ENCODE assay signal across 39 cellular contexts in genomic region chr5:36953043-36953442, GRCh38.
"Had no signal": no experiment of that assay in that cellular context is flagged by ENCODE, and none has a peak within 500 bp of the region (broad histone marks: within the 10 kb centered on the region; RNA-seq: fewer than 3 reads in every experiment).

No MANE protein-coding gene starts in this region.

- H3K36me3 ChIP-seq: brain microvascular endothelial cell, breast epithelium had no signal

- H3K4me3 ChIP-seq: adrenal gland, body of pancreas, breast epithelium had no signal

- H3K4me1 Mint-ChIP-seq: activated CD4-positive, alpha-beta memory T cell treated with anti-CD3 and anti-CD28 coated beads, Interleukin-2, amount 10 ng/mL, durations not matched to agents 7 days and 5 days had no signal

- H3K27ac Mint-ChIP-seq: activated CD4-positive, alpha-beta memory T cell treated with anti-CD3 and anti-CD28 coated beads, Interleukin-2, amount 10 ng/mL, durations not matched to agents 7 days and 5 days; activated CD4-positive, alpha-beta T cell treated with anti-CD3 and anti-CD28 coated beads for 36 hours; activated CD4-positive, alpha-beta T cell treated with anti-CD3 and anti-CD28 coated beads, Interleukin-2, amount 10 ng/mL, durations not matched to agents 7 days and 5 days; activated CD8-positive, alpha-beta memory T cell treated with anti-CD3 and anti-CD28 coated beads, Interleukin-2, amount 10 ng/mL, durations not matched to agents 7 days and 5 days; activated CD8-positive, alpha-beta T cell treated with anti-CD3 and anti-CD28 coated beads, Interleukin-2, amount 10 ng/mL, durations not matched to agents 7 days and 5 days; activated naive CD4-positive, alpha-beta T cell treated with anti-CD3 and anti-CD28 coated beads for 36 hours; activated naive CD4-positive, alpha-beta T cell treated with anti-CD3 and anti-CD28 coated beads, Interleukin-2, amount 50 U/mL, for 72 hours; activated naive CD8-positive, alpha-beta T cell treated with anti-CD3 and anti-CD28 coated beads for 36 hours; activated T-helper 1 cell treated with anti-CD3 and anti-CD28 coated beads, Interleukin-12 subunit alpha, Interleukin-12 subunit beta, Interleukin-2, Interleukin-4 antibody, amounts not matched to agents 30 ng/mL and 10 ng/mL and 1 ng/mL, durations not matched to agents 14 hours and 24 hours and 36 hours; T-helper 1 cell treated with Interleukin-12 subunit alpha and Interleukin-12 subunit beta and Interleukin-4 antibody, amounts not matched to agents 30 μg/mL and 1 μg/mL, for 36 hours; T-helper 2 cell treated with Interferon-gamma antibody and Interleukin-4, amounts not matched to agents 5 μg/mL and 100 μg/mL, for 36 hours had no signal

- DNase-seq: activated CD4-positive, alpha-beta memory T cell treated with anti-CD3 and anti-CD28 coated beads, Interleukin-2, amount 10 ng/mL, durations not matched to agents 7 days and 5 days; activated CD4-positive, alpha-beta T cell treated with anti-CD3 and anti-CD28 coated beads for 1 hour; activated CD4-positive, alpha-beta T cell treated with anti-CD3 and anti-CD28 coated beads for 36 hours; activated CD4-positive, alpha-beta T cell treated with anti-CD3 and anti-CD28 coated beads for 48 hours; activated CD4-positive, alpha-beta T cell treated with anti-CD3 and anti-CD28 coated beads, Interleukin-2, amount 10 ng/mL, durations not matched to agents 7 days and 5 days; activated CD4-positive, alpha-beta T cell treated with anti-CD3 and anti-CD28 coated beads, Interleukin-2, amount 50 U/mL, for 48 hours; activated CD4-positive, CD25-positive, alpha-beta regulatory T cell; activated CD8-positive, alpha-beta memory T cell treated with anti-CD3 and anti-CD28 coated beads for 24 hours; activated CD8-positive, alpha-beta memory T cell treated with anti-CD3 and anti-CD28 coated beads, Interleukin-2, amount 10 ng/mL, durations not matched to agents 7 days and 5 days; activated CD8-positive, alpha-beta T cell treated with anti-CD3 and anti-CD28 coated beads, Interleukin-2, amount 10 ng/mL, durations not matched to agents 7 days and 5 days; activated effector memory CD4-positive, alpha-beta T cell treated with anti-CD3 and anti-CD28 coated beads, Interleukin-2, amount 50 U/mL, for 16 hours; activated gamma-delta T cell treated with Interleukin-2 at 50 U/mL for 16 hours; activated naive CD4-positive, alpha-beta T cell; activated naive CD4-positive, alpha-beta T cell treated with anti-CD3 and anti-CD28 coated beads for 36 hours; activated naive CD4-positive, alpha-beta T cell treated with anti-CD3 and anti-CD28 coated beads, Interleukin-2, amount 50 U/mL, for 16 hours; activated naive CD8-positive, alpha-beta T cell treated with anti-CD3 and anti-CD28 coated beads for 36 hours; activated T-cell treated with anti-CD3 and anti-CD28 coated beads for 4 hours; activated T-cell treated with anti-CD3 and anti-CD28 coated beads, Interleukin-2, amount 50 U/mL, for 1 hour; activated T-cell treated with anti-CD3 and anti-CD28 coated beads, Interleukin-2, amount 50 U/mL, for 4 hours; activated T-cell treated with anti-CD3 and anti-CD28 coated beads, Interleukin-2, amount 50 U/mL, for 72 hours; adrenal gland; amniotic stem cell; aorta; body of pancreas; brain microvascular endothelial cell; central memory CD4-positive, alpha-beta T cell; T-helper 1 cell; T-helper 2 cell; T-helper 9 cell had no signal

- H3K27me3 Mint-ChIP-seq: activated CD4-positive, alpha-beta memory T cell treated with anti-CD3 and anti-CD28 coated beads, Interleukin-2, amount 10 ng/mL, durations not matched to agents 7 days and 5 days; activated CD4-positive, alpha-beta T cell treated with anti-CD3 and anti-CD28 coated beads for 36 hours; activated CD4-positive, alpha-beta T cell treated with anti-CD3 and anti-CD28 coated beads, Interleukin-2, amount 10 ng/mL, durations not matched to agents 7 days and 5 days; activated CD8-positive, alpha-beta memory T cell treated with anti-CD3 and anti-CD28 coated beads, Interleukin-2, amount 10 ng/mL, durations not matched to agents 7 days and 5 days; activated naive CD8-positive, alpha-beta T cell treated with anti-CD3 and anti-CD28 coated beads for 36 hours; activated T-helper 17 cell treated with anti-CD3 and anti-CD28 coated beads, Interleukin-2, amount 50 U/mL, for 72 hours had no signal

- H3K4me3 Mint-ChIP-seq: activated CD4-positive, alpha-beta memory T cell treated with anti-CD3 and anti-CD28 coated beads, Interleukin-2, amount 10 ng/mL, durations not matched to agents 7 days and 5 days; activated CD4-positive, alpha-beta T cell treated with anti-CD3 and anti-CD28 coated beads for 36 hours; activated CD4-positive, alpha-beta T cell treated with anti-CD3 and anti-CD28 coated beads, Interleukin-2, amount 10 ng/mL, durations not matched to agents 7 days and 5 days; activated CD8-positive, alpha-beta memory T cell treated with anti-CD3 and anti-CD28 coated beads, Interleukin-2, amount 10 ng/mL, durations not matched to agents 7 days and 5 days; activated CD8-positive, alpha-beta T cell treated with anti-CD3 and anti-CD28 coated beads, Interleukin-2, amount 10 ng/mL, durations not matched to agents 7 days and 5 days; activated naive CD4-positive, alpha-beta T cell treated with anti-CD3 and anti-CD28 coated beads for 36 hours; activated naive CD8-positive, alpha-beta T cell treated with anti-CD3 and anti-CD28 coated beads for 36 hours; activated T-cell treated with anti-CD3 and anti-CD28 coated beads, Interleukin-2, amount 50 U/mL, for 4 hours; activated T-cell treated with anti-CD3 and anti-CD28 coated beads, Interleukin-2, amount 50 U/mL, for 72 hours; activated T-helper 1 cell treated with anti-CD3 and anti-CD28 coated beads, Interleukin-12 subunit alpha, Interleukin-12 subunit beta, Interleukin-2, Interleukin-4 antibody, amounts not matched to agents 30 ng/mL and 10 ng/mL and 1 ng/mL, durations not matched to agents 14 hours and 24 hours and 36 hours; activated T-helper 17 cell treated with anti-CD3 and anti-CD28 coated beads, Interleukin-2, amount 50 U/mL, for 72 hours; T-helper 1 cell treated with Interleukin-12 subunit alpha and Interleukin-12 subunit beta and Interleukin-4 antibody, amounts not matched to agents 30 μg/mL and 1 μg/mL, for 36 hours; T-helper 2 cell treated with Interferon-gamma antibody and Interleukin-4, amounts not matched to agents 5 μg/mL and 100 μg/mL, for 36 hours had no signal

- H3K9me3 Mint-ChIP-seq: activated CD4-positive, alpha-beta memory T cell treated with anti-CD3 and anti-CD28 coated beads, Interleukin-2, amount 10 ng/mL, durations not matched to agents 7 days and 5 days; activated CD4-positive, alpha-beta T cell treated with anti-CD3 and anti-CD28 coated beads, Interleukin-2, amount 10 ng/mL, durations not matched to agents 7 days and 5 days; activated naive CD4-positive, alpha-beta T cell treated with anti-CD3 and anti-CD28 coated beads for 36 hours; activated naive CD4-positive, alpha-beta T cell treated with anti-CD3 and anti-CD28 coated beads, Interleukin-2, amount 50 U/mL, for 72 hours; activated naive CD8-positive, alpha-beta T cell treated with anti-CD3 and anti-CD28 coated beads for 36 hours; activated T-cell treated with anti-CD3 and anti-CD28 coated beads, Interleukin-2, amount 50 U/mL, for 4 hours; activated T-cell treated with anti-CD3 and anti-CD28 coated beads, Interleukin-2, amount 50 U/mL, for 72 hours; activated T-helper 1 cell treated with anti-CD3 and anti-CD28 coated beads, Interleukin-12 subunit alpha, Interleukin-12 subunit beta, Interleukin-2, Interleukin-4 antibody, amounts not matched to agents 30 ng/mL and 10 ng/mL and 1 ng/mL, durations not matched to agents 14 hours and 24 hours and 36 hours; activated T-helper 17 cell treated with anti-CD3 and anti-CD28 coated beads, Interleukin-2, amount 50 U/mL, for 72 hours; T-helper 1 cell treated with Interleukin-12 subunit alpha and Interleukin-12 subunit beta and Interleukin-4 antibody, amounts not matched to agents 30 μg/mL and 1 μg/mL, for 36 hours; T-helper 2 cell treated with Interferon-gamma antibody and Interleukin-4, amounts not matched to agents 5 μg/mL and 100 μg/mL, for 36 hours had no signal

- ATAC-seq: activated CD4-positive, alpha-beta T cell treated with anti-CD3 and anti-CD28 coated beads for 36 hours; activated CD4-positive, CD25-positive, alpha-beta regulatory T cell treated with anti-CD3 and anti-CD28 coated beads, Interleukin-2, amount 50 U/mL, for 24 hours; activated CD8-positive, alpha-beta memory T cell treated with anti-CD3 and anti-CD28 coated beads, Interleukin-2, amount 10 ng/mL, durations not matched to agents 7 days and 5 days; activated CD8-positive, alpha-beta T cell treated with anti-CD3 and anti-CD28 coated beads, Interleukin-2, amount 10 ng/mL, durations not matched to agents 7 days and 5 days; activated naive CD4-positive, alpha-beta T cell treated with anti-CD3 and anti-CD28 coated beads, Interleukin-2, amount 50 U/mL, for 72 hours; activated T-cell treated with anti-CD3 and anti-CD28 coated beads, Interleukin-2, amount 50 U/mL, for 4 hours; activated T-cell treated with anti-CD3 and anti-CD28 coated beads, Interleukin-2, amount 50 U/mL, for 72 hours; activated T-helper 17 cell treated with anti-CD3 and anti-CD28 coated beads, Interleukin-2, amount 50 U/mL, for 72 hours; body of pancreas had no signal

- H3K27me3 ChIP-seq: adrenal gland, body of pancreas, brain microvascular endothelial cell, breast epithelium had no signal

- FAIRE-seq: astrocyte, TTC549 had no signal

- H3K27ac ChIP-seq: adrenal gland, body of pancreas, brain microvascular endothelial cell, breast epithelium, VCaP had no signal

- H3K9me3 ChIP-seq: adrenal gland, body of pancreas, breast epithelium had no signal
